8 cellular contexts compared by ENCODE assay signal in genomic region chr12:64222011-64222765, GRCh38. TPM values are rescaled to one million over a fixed set of nuclear protein-coding genes. Genes with fewer than 3 reads are reported as not detected.
DNase-seq lines count a peak whose midpoint lies in the region; ATAC-seq and TF ChIP-seq lines count a peak whose summit lies in the region.

Gene KICS2, minus strand, starts transcription at chr12:64222296. Its CDS starts 59 bp downstream, at chr12:64222237.

- no peaks in the 10 kb centered on the region for H4K20me1 ChIP-seq in DOHH2 (ENCODE audit: control insufficient read depth, insufficient read depth, low read depth, low read length)

- H3K4me3 ChIP-seq in DOHH2 (ENCODE audit: low read length) (peak within 1 kb of the TSS; percentile 89), Peyer's patch (peak within 1 kb of the TSS; percentile 61 to 84 (median 78))

- peak within 1 kb of the TSS; percentile 97 to 100 (median 99) for H3K27ac Mint-ChIP-seq in naive B cell
- peak within 1 kb of the TSS; percentile 98 for H3K27ac Mint-ChIP-seq in stimulated activated effector memory CD8-positive, alpha-beta T cell treated with anti-CD3 and anti-CD28 coated beads, Interleukin-12 subunit alpha, Interleukin-12 subunit beta, amount 100 ng/mL, for 72 hours

- peak; percentile 95 for ATAC-seq in GM21825 (IDR thresholded peaks at IDR 0.05; ENCODE audit: unreplicated experiment)
- peak; percentile 83 to 84 for ATAC-seq in naive B cell (ENCODE audit: low read depth in 2 of 2)
- peak; percentile 98 for ATAC-seq in stimulated activated effector memory CD8-positive, alpha-beta T cell treated with anti-CD3 and anti-CD28 coated beads, Interleukin-12 subunit alpha, Interleukin-12 subunit beta, amount 100 ng/mL, for 72 hours

- no peaks in the 10 kb centered on the region for H3K27me3 ChIP-seq in DOHH2 (ENCODE audit: control insufficient read depth, low read length)
- H3K27me3 ChIP-seq in Peyer's patch = no peaks in the 10 kb centered on the region

- DNase-seq in Peyer's patch = peak; percentile 91 to 97 (median 96)
- DNase-seq in activated T-helper 1 cell treated with Interleukin-2 at 50 U/mL for 16 hours (ENCODE audit: low read depth) = peak; percentile 83
- peak; percentile 95 for DNase-seq in fibroblast of gingiva (ENCODE audit: low read depth)
- DNase-seq in naive B cell = peak; percentile 93
- DNase-seq in stimulated activated effector memory CD8-positive, alpha-beta T cell treated with anti-CD3 and anti-CD28 coated beads, Interleukin-12 subunit alpha, Interleukin-12 subunit beta, amount 100 ng/mL, for 72 hours (ENCODE audit: low spot score in 2 of 2) = peak; percentile 85 to 93

- no peaks in the 10 kb centered on the region for H3F3A ChIP-seq in DOHH2 (ENCODE audit: control insufficient read depth, insufficient read depth)

- H3K79me2 ChIP-seq in DOHH2 (ENCODE audit: control insufficient read depth, low read length) = peaks cover 42% of the 10 kb centered on the region

- no peaks in the 10 kb centered on the region for H3K9me2 ChIP-seq in DOHH2 (replicated peaks; ENCODE audit: control insufficient read depth, low read length)

- no peaks in the 10 kb centered on the region for H3K9me3 ChIP-seq in DOHH2 (ENCODE audit: control insufficient read depth, insufficient read depth, low read length)
- H3K9me3 ChIP-seq in KOPT-K1 (ENCODE audit: insufficient read depth, low read length, poor library complexity, severe bottlenecking) = no peaks in the 10 kb centered on the region
- no peaks in the 10 kb centered on the region for H3K9me3 ChIP-seq in Peyer's patch

- TF ChIP-seq CTCF in DOHH2 (IDR thresholded peaks at IDR 0.05; ENCODE audit: low read depth, low read length, poor library complexity, severe bottlenecking) = no peak
- peak in 2 of 6 experiments; percentile 5 to 11 for TF ChIP-seq CTCF in Peyer's patch (IDR thresholded peaks at IDR 0.05)

- H3K4me2 ChIP-seq in DOHH2 (ENCODE audit: low read length) = peak within 1 kb of the TSS; percentile 80

- H3K4me1 ChIP-seq in DOHH2 (ENCODE audit: control insufficient read depth, low read length) = peaks cover 24% of the 10 kb centered on the region
- peaks cover 0 to 7% (median 0%) of the 10 kb centered on the region in 4 donors for H3K4me1 ChIP-seq in Peyer's patch

- H3K36me3 ChIP-seq in DOHH2 (ENCODE audit: control insufficient read depth, low read length) = peaks cover 5% of the 10 kb centered on the region; the same call in 1 of the 2 replicates
- no peaks in the 10 kb centered on the region for H3K36me3 ChIP-seq in KOPT-K1 (ENCODE audit: insufficient read depth, low read length)
- no peaks in the 10 kb centered on the region for H3K36me3 ChIP-seq in Peyer's patch

- peak; percentile 67 to 84 for TF ChIP-seq POLR2A in Peyer's patch (IDR thresholded peaks at IDR 0.05)

- peaks cover 25 to 29% (median 27%) of the 10 kb centered on the region in 3 donors for H3K4me1 Mint-ChIP-seq in naive B cell
- H3K4me1 Mint-ChIP-seq in stimulated activated effector memory CD8-positive, alpha-beta T cell treated with anti-CD3 and anti-CD28 coated beads, Interleukin-12 subunit alpha, Interleukin-12 subunit beta, amount 100 ng/mL, for 72 hours = peaks cover 24% of the 10 kb centered on the region

- peaks cover 0 to 19% (median 1%) of the 10 kb centered on the region in 3 donors for H3K27me3 Mint-ChIP-seq in naive B cell

- H3K9me3 Mint-ChIP-seq in naive B cell = no peaks in the 10 kb centered on the region
- no peaks in the 10 kb centered on the region for H3K9me3 Mint-ChIP-seq in stimulated activated effector memory CD8-positive, alpha-beta T cell treated with anti-CD3 and anti-CD28 coated beads, Interleukin-12 subunit alpha, Interleukin-12 subunit beta, amount 100 ng/mL, for 72 hours

- peak within 1 kb of the TSS; percentile 89 to 100 (median 96) for H3K4me3 Mint-ChIP-seq in naive B cell
- H3K4me3 Mint-ChIP-seq in stimulated activated effector memory CD8-positive, alpha-beta T cell treated with anti-CD3 and anti-CD28 coated beads, Interleukin-12 subunit alpha, Interleukin-12 subunit beta, amount 100 ng/mL, for 72 hours = peak within 1 kb of the TSS; percentile 95

- no peaks in the 10 kb centered on the region for H3K36me3 Mint-ChIP-seq in naive B cell
- H3K36me3 Mint-ChIP-seq in stimulated activated effector memory CD8-positive, alpha-beta T cell treated with anti-CD3 and anti-CD28 coated beads, Interleukin-12 subunit alpha, Interleukin-12 subunit beta, amount 100 ng/mL, for 72 hours = peaks cover 14% of the 10 kb centered on the region

- H3K27ac ChIP-seq in DOHH2 (ENCODE audit: low read depth, low read length) (peak within 1 kb of the TSS; percentile 33; the same call in 1 of the 2 replicates), KOPT-K1 (ENCODE audit: low read depth, low read length, poor library complexity, severe bottlenecking) (peak within 1 kb of the TSS; percentile 54), Peyer's patch (peak within 1 kb of the TSS; percentile 86 to 92 (median 88))

RNA-seq across cellular contexts. Expression of gene KICS2, which starts in this region (rescaled TPM):
- total RNA-seq in Peyer's patch = 10 to 100 TPM in 1 of 4 donors, 1 to 10 TPM in 3; 1.6 to 21.3 (median 9.6) TPM
- polyA plus RNA-seq in naive B cell (ENCODE audit: low read depth in 6 of 6) = 10 to 100 TPM; 15.0 to 22.9 (median 17.8) TPM

Comparison
In these comparisons a context has a peak if more than half of its experiments do, and no peak if none do; other contexts are left out.
1. Peak in every context shown above with its lines: DNase-seq, ATAC-seq, H3K4me3 ChIP-seq and H3K27ac ChIP-seq.
2. H3K27ac ChIP-seq: peak in every context shown above with its lines; median percentile 88 in Peyer's patch; 54 in KOPT-K1; 33 in DOHH2.